27 cellular contexts compared by ENCODE assay signal in the genomic region with DNA sequence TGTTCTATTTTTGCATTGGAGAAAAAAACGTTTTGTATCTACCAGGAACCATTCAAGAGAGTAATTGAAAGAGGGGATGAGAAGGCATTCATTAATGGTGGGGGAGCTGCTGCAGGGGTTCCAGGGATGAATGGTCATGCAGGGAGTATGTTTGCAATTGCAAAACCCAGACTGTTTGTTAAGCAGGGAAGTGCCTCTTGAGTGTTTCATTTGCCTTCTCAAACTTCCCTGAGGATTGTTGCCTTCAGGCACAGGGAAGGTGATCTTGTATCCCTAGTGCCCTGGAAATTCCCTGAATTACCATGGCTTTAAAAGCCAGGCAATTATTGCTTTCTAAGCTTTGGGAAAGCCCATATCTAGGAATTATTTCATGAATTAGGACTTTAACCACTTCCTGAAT.
"Had no signal": no experiment of that assay in that cellular context is flagged by ENCODE, and none has a peak within 500 bp of the region (broad histone marks: within the 10 kb centered on the region; RNA-seq: fewer than 3 reads in every experiment).

No MANE protein-coding gene starts in this region.

- ATAC-seq: activated T-cell treated with anti-CD3 and anti-CD28 coated beads, Interleukin-2, amount 50 U/mL, for 4 hours; activated T-helper 17 cell treated with anti-CD3 and anti-CD28 coated beads, Interleukin-2, amount 50 U/mL, for 72 hours; gastrocnemius medialis; naive thymus-derived CD4-positive, alpha-beta T cell; sciatic nerve; stimulated activated naive CD8-positive, alpha-beta T cell treated with anti-CD3 and anti-CD28 coated beads, Interleukin-15, Interleukin-2, amounts not matched to agents 100 U/mL and 50 U/mL, for 24 hours had no signal

- H3K27me3 Mint-ChIP-seq: activated CD4-positive, alpha-beta memory T cell treated with anti-CD3 and anti-CD28 coated beads, Interleukin-2, amount 10 ng/mL, durations not matched to agents 7 days and 5 days; activated CD4-positive, alpha-beta T cell treated with anti-CD3 and anti-CD28 coated beads, Interleukin-2, amount 10 ng/mL, durations not matched to agents 7 days and 5 days; activated T-helper 17 cell treated with anti-CD3 and anti-CD28 coated beads, Interleukin-2, amount 50 U/mL, for 72 hours; memory B cell; progenitor cell of endocrine pancreas had no signal

- H3K4me1 Mint-ChIP-seq: activated CD4-positive, alpha-beta T cell treated with anti-CD3 and anti-CD28 coated beads, Interleukin-2, amount 10 ng/mL, durations not matched to agents 7 days and 5 days; activated T-helper 17 cell treated with anti-CD3 and anti-CD28 coated beads, Interleukin-2, amount 50 U/mL, for 72 hours; memory B cell had no signal

- H3K4me3 ChIP-seq: breast epithelium, colonic mucosa, gastrocnemius medialis, hepatocyte, ovary, skin epidermis, testis, transverse colon, uterus had no signal

- H3K9me3 ChIP-seq: breast epithelium, colonic mucosa, gastrocnemius medialis, ovary, testis, transverse colon, uterus had no signal

- H3K36me3 ChIP-seq: breast epithelium, colonic mucosa, gastrocnemius medialis, ovary, transverse colon, uterus had no signal

- H3K27ac ChIP-seq: breast epithelium, colonic mucosa, gastrocnemius medialis, hepatocyte, ovary, skin epidermis, testis, transverse colon, uterus had no signal

- H3K4me3 Mint-ChIP-seq: activated CD4-positive, alpha-beta memory T cell treated with anti-CD3 and anti-CD28 coated beads, Interleukin-2, amount 10 ng/mL, durations not matched to agents 7 days and 5 days; activated CD4-positive, alpha-beta T cell treated with anti-CD3 and anti-CD28 coated beads, Interleukin-2, amount 10 ng/mL, durations not matched to agents 7 days and 5 days; activated T-cell treated with anti-CD3 and anti-CD28 coated beads, Interleukin-2, amount 50 U/mL, for 4 hours; activated T-helper 17 cell treated with anti-CD3 and anti-CD28 coated beads, Interleukin-2, amount 50 U/mL, for 72 hours; memory B cell; naive thymus-derived CD4-positive, alpha-beta T cell had no signal

- H3K27ac Mint-ChIP-seq: activated CD4-positive, alpha-beta memory T cell treated with anti-CD3 and anti-CD28 coated beads, Interleukin-2, amount 10 ng/mL, durations not matched to agents 7 days and 5 days; activated CD4-positive, alpha-beta T cell treated with anti-CD3 and anti-CD28 coated beads, Interleukin-2, amount 10 ng/mL, durations not matched to agents 7 days and 5 days; activated naive CD4-positive, alpha-beta T cell treated with anti-CD3 and anti-CD28 coated beads, Interleukin-2, amount 50 U/mL, for 72 hours; activated T-helper 17 cell treated with anti-CD3 and anti-CD28 coated beads, Interleukin-2, amount 50 U/mL, for 72 hours; memory B cell; naive thymus-derived CD4-positive, alpha-beta T cell; progenitor cell of endocrine pancreas had no signal

- H3K27me3 ChIP-seq: breast epithelium, colonic mucosa, gastrocnemius medialis, hepatocyte, ovary, testis, transverse colon, uterus had no signal

- FAIRE-seq: endometrium had no signal

- DNase-seq: activated CD4-positive, alpha-beta memory T cell treated with anti-CD3 and anti-CD28 coated beads, Interleukin-2, amount 10 ng/mL, durations not matched to agents 7 days and 5 days; activated CD4-positive, alpha-beta T cell treated with anti-CD3 and anti-CD28 coated beads, Interleukin-2, amount 10 ng/mL, durations not matched to agents 7 days and 5 days; activated gamma-delta T cell treated with Interleukin-2 at 50 U/mL for 16 hours; activated T-cell treated with anti-CD3 and anti-CD28 coated beads, Interleukin-2, amount 50 U/mL, for 4 hours; cerebellar nuclear complex; colonic mucosa; effector CD8-positive, alpha-beta T cell; gastrocnemius medialis; midbrain; naive thymus-derived CD4-positive, alpha-beta T cell; ovary; retina; stimulated activated CD4-positive, alpha-beta T cell treated with anti-CD3 and anti-CD28 coated beads, Interleukin-12 subunit alpha, Interleukin-12 subunit beta, amount 100 ng/mL, for 4 hours; stimulated activated CD4-positive, alpha-beta T cell treated with anti-CD3 and anti-CD28 coated beads, Interleukin-4, amount 100 ng/mL, for 1 hour; stimulated activated naive CD8-positive, alpha-beta T cell treated with anti-CD3 and anti-CD28 coated beads, Interleukin-15, Interleukin-2, amounts not matched to agents 100 U/mL and 50 U/mL, for 24 hours; testis; transverse colon; uterus had no signal

- H3K4me1 ChIP-seq: breast epithelium, colonic mucosa, gastrocnemius medialis, testis, transverse colon, uterus had no signal
